11 cellular contexts compared by ENCODE assay signal in genomic region chr9:91273853-91274552, GRCh38.
DNase-seq lines count a peak whose midpoint lies in the region; ATAC-seq, FAIRE-seq and TF ChIP-seq lines count a peak whose summit lies in the region.
"Had no signal": no experiment of that assay in that cellular context is flagged by ENCODE, and none has a peak within 500 bp of the region (broad histone marks: within the 10 kb centered on the region; RNA-seq: fewer than 3 reads in every experiment).

No MANE protein-coding gene starts in this region.

- H3K27ac Mint-ChIP-seq in CD4-positive, alpha-beta T cell: no peak overlapping the region

- in situ Hi-C loops in astrocyte of the spinal cord (cut with HindIII; ENCODE audit: low sequenced_read_pairs): no loop called here

- DNase-seq in NCI-H2029 (lab: John Stamatoyannopoulos, UW) (peak; percentile 37), NCI-H2029 treated with DMSO at 0.1 percent for 48 hours (lab: John Stamatoyannopoulos, UW) (no peak), HS-27A (ENCODE audit: low read depth) (peak; percentile 8), astrocyte of the spinal cord (ENCODE audit: low read depth, low spot score) (peak; percentile 56), pancreas (no peak), NCI-H446 (lab: John Stamatoyannopoulos, UW) (no peak)
- DNase-seq in CD4-positive, alpha-beta T cell: no peak
- DNase-seq: 8988T, heart right ventricle, thyroid gland had no signal

- peaks cover 6% of the 10 kb centered on the region for H3K36me3 Mint-ChIP-seq in CD4-positive, alpha-beta T cell (ENCODE audit: low read depth)

- ATAC-seq in pancreas (peak; percentile 46 to 76 (median 54)), gastroesophageal sphincter (no peak)
- ATAC-seq in CD4-positive, alpha-beta T cell (ENCODE audit: poor library complexity): no peak

- H3K9me3 ChIP-seq in pancreas (no peaks in the 10 kb centered on the region), gastroesophageal sphincter (no peaks in the 10 kb centered on the region)
- no peaks in the 10 kb centered on the region for H3K9me3 ChIP-seq in CD4-positive, alpha-beta T cell (ENCODE audit: control insufficient read depth, low read length)
- H3K9me3 ChIP-seq: heart right ventricle, thyroid gland had no signal

- CTCF ChIA-PET in CD4-positive, alpha-beta T cell (lab: Charles Lee): no interaction called here

- no peaks in the 10 kb centered on the region for H3K4me1 Mint-ChIP-seq in CD4-positive, alpha-beta T cell (ENCODE audit: low read depth)

- 83 to 87% methylated on average over 2 of the region's 2 CpGs for WGBS in pancreas, 2 donors
- 71 to 72% methylated on average over 1 to 2 of the region's 2 CpGs for WGBS in gastroesophageal sphincter (ENCODE audit: low coverage in 1 of 2), 2 donors

- no peaks in the 10 kb centered on the region for H3K36me3 ChIP-seq in pancreas
- H3K36me3 ChIP-seq in gastroesophageal sphincter: no peaks in the 10 kb centered on the region
- H3K36me3 ChIP-seq: thyroid gland had no signal

- H3K27me3 ChIP-seq in pancreas (no peaks in the 10 kb centered on the region), gastroesophageal sphincter (no peaks in the 10 kb centered on the region)
- H3K27me3 ChIP-seq in CD4-positive, alpha-beta T cell (ENCODE audit: control insufficient read depth, insufficient read depth, low read length): no peaks in the 10 kb centered on the region
- H3K27me3 ChIP-seq: heart right ventricle, thyroid gland had no signal

- H3K4me1 ChIP-seq in pancreas (peaks cover 0 to 8% (median 0%) of the 10 kb centered on the region in 3 donors), gastroesophageal sphincter (no peaks in the 10 kb centered on the region)

- no peak overlapping the region for H3K4me3 Mint-ChIP-seq in CD4-positive, alpha-beta T cell

- H3K27me3 Mint-ChIP-seq in CD4-positive, alpha-beta T cell: no peaks in the 10 kb centered on the region

- no peak for TF ChIP-seq CTCF in astrocyte of the spinal cord (IDR thresholded peaks at IDR 0.05; ENCODE audit: low read depth, low read length)
- no peak for TF ChIP-seq CTCF in pancreas (IDR thresholded peaks at IDR 0.05)
- TF ChIP-seq CTCF in CD4-positive, alpha-beta T cell (IDR thresholded peaks at IDR 0.05): no peak
- TF ChIP-seq CTCF in gastroesophageal sphincter (IDR thresholded peaks at IDR 0.05): no peak

- H3K4me3 ChIP-seq in astrocyte of the spinal cord (ENCODE audit: low read depth, low read length) (no peak overlapping the region), pancreas (no peak overlapping the region), gastroesophageal sphincter (no peak overlapping the region)
- H3K4me3 ChIP-seq: heart right ventricle, thyroid gland had no signal

- no peaks in the 10 kb centered on the region for H3K9me3 Mint-ChIP-seq in CD4-positive, alpha-beta T cell

- FAIRE-seq in pancreas (lab: Jason Lieb, UNC): peak; percentile 54

- TF ChIP-seq POLR2A in gastroesophageal sphincter (IDR thresholded peaks at IDR 0.05): no peak

- POLR2A ChIA-PET in CD4-positive, alpha-beta T cell (lab: Charles Lee): no interaction called here

- TF ChIP-seq EP300 in gastroesophageal sphincter (IDR thresholded peaks at IDR 0.05): no peak

- intact Hi-C loops in pancreas (cut with DNase I): no loop called here
- intact Hi-C loops in CD4-positive, alpha-beta T cell (cut with DNase I, micrococcal nuclease): no loop called here

- H3K27ac ChIP-seq in pancreas (no peak overlapping the region), gastroesophageal sphincter (no peak overlapping the region)
- H3K27ac ChIP-seq in CD4-positive, alpha-beta T cell (ENCODE audit: low read depth, low read length): no peak overlapping the region
- H3K27ac ChIP-seq: heart right ventricle had no signal

Comparison
In these comparisons a context has a peak if more than half of its experiments do, and no peak if none do; other contexts are left out.
1. DNase-seq: peak in NCI-H2029 (single experiment), HS-27A (single experiment) and astrocyte of the spinal cord (single experiment); none in NCI-H2029 treated with DMSO at 0.1 percent for 48 hours (single experiment), pancreas (0 of 6), NCI-H446 (0 of 2) and CD4-positive, alpha-beta T cell (0 of 10).
2. ATAC-seq: peak in pancreas (4 of 4); none in CD4-positive, alpha-beta T cell (single experiment) and gastroesophageal sphincter (single experiment).